ENCODE assay signal across 25 cellular contexts in genomic region chr4:143019351-143019750, GRCh38.
"Had no signal": no experiment of that assay in that cellular context is flagged by ENCODE, and none has a peak within 500 bp of the region (broad histone marks: within the 10 kb centered on the region; RNA-seq: fewer than 3 reads in every experiment).

No MANE protein-coding gene starts in this region.

- H3K4me1 ChIP-seq: lower lobe of right lung, neural progenitor cell, parathyroid adenoma, psoas muscle, sigmoid colon, suprapubic skin, transverse colon, upper lobe of right lung, uterus had no signal

- H3K27me3 Mint-ChIP-seq: natural killer cell treated with Interleukin-12 subunit alpha and Interleukin-12 subunit beta and Interleukin-15 and Interleukin-18, amount 100 ng/mL, for 72 hours; stimulated activated memory B cell treated with anti-CD40 and anti-IgM and Interleukin-4, amounts not matched to agents 10 μg/mL and 1 μg/mL and 100 μg/mL, for 72 hours had no signal

- H3K27me3 ChIP-seq: esophagus squamous epithelium, neural progenitor cell, sigmoid colon, suprapubic skin, transverse colon, upper lobe of right lung, uterus had no signal

- DNase-seq: cortex of kidney; effector memory CD8-positive, alpha-beta T cell; erythroblast; esophagus squamous epithelium; foreskin melanocyte; hypothalamus; immature natural killer cell; islet precursor cell; left ventricle myocardium superior; lower lobe of right lung; naive B cell; psoas muscle; right cardiac atrium; sigmoid colon; stimulated activated CD4-positive, alpha-beta T cell treated with anti-CD3 and anti-CD28 coated beads, Interleukin-2, amount 100 ng/mL, for 24 hours; stimulated activated CD4-positive, alpha-beta T cell treated with anti-CD3 and anti-CD28 coated beads, Interleukin-4, amount 100 ng/mL, for 24 hours; transverse colon; upper lobe of right lung; uterus had no signal

- H3K36me3 ChIP-seq: esophagus squamous epithelium, lower lobe of right lung, neural progenitor cell, sigmoid colon, suprapubic skin, transverse colon, upper lobe of right lung, uterus had no signal

- H3K9me3 Mint-ChIP-seq: natural killer cell treated with Interleukin-12 subunit alpha and Interleukin-12 subunit beta and Interleukin-15 and Interleukin-18, amount 100 ng/mL, for 72 hours; stimulated activated naive CD8-positive, alpha-beta T cell treated with anti-CD3 and anti-CD28 coated beads, Interleukin-15, Interleukin-2, amounts not matched to agents 100 ng/mL and 50 ng/mL, for 24 hours had no signal

- H3K4me3 ChIP-seq: esophagus squamous epithelium, lower lobe of right lung, neural progenitor cell, psoas muscle, sigmoid colon, suprapubic skin, transverse colon, upper lobe of right lung, uterus had no signal

- ATAC-seq: effector memory CD8-positive, alpha-beta T cell; left ventricle myocardium superior; lower lobe of right lung; stimulated activated memory B cell treated with anti-CD40 and anti-IgM and Interleukin-4, amounts not matched to agents 10 μg/mL and 1 μg/mL and 100 μg/mL, for 72 hours; upper lobe of right lung had no signal

- H3K36me3 Mint-ChIP-seq: naive B cell; natural killer cell treated with Interleukin-12 subunit alpha and Interleukin-12 subunit beta and Interleukin-15 and Interleukin-18, amount 100 ng/mL, for 72 hours; neural progenitor cell; stimulated activated memory B cell treated with anti-CD40 and anti-IgM and Interleukin-4, amounts not matched to agents 10 μg/mL and 1 μg/mL and 100 μg/mL, for 72 hours had no signal

- H3K4me3 Mint-ChIP-seq: effector memory CD8-positive, alpha-beta T cell; immature natural killer cell; natural killer cell treated with Interleukin-12 subunit alpha and Interleukin-12 subunit beta and Interleukin-15 and Interleukin-18, amount 100 ng/mL, for 72 hours; neural progenitor cell; stimulated activated memory B cell treated with anti-CD40 and anti-IgM and Interleukin-4, amounts not matched to agents 10 μg/mL and 1 μg/mL and 100 μg/mL, for 72 hours; stimulated activated naive CD8-positive, alpha-beta T cell treated with anti-CD3 and anti-CD28 coated beads, Interleukin-15, Interleukin-2, amounts not matched to agents 100 ng/mL and 50 ng/mL, for 24 hours had no signal

- H3K4me1 Mint-ChIP-seq: neural progenitor cell; stimulated activated memory B cell treated with anti-CD40 and anti-IgM and Interleukin-4, amounts not matched to agents 10 μg/mL and 1 μg/mL and 100 μg/mL, for 72 hours had no signal

- H3K9me3 ChIP-seq: esophagus squamous epithelium, lower lobe of right lung, psoas muscle, sigmoid colon, transverse colon, upper lobe of right lung, uterus had no signal

- H3K27ac Mint-ChIP-seq: effector memory CD8-positive, alpha-beta T cell; immature natural killer cell; naive B cell; natural killer cell treated with Interleukin-12 subunit alpha and Interleukin-12 subunit beta and Interleukin-15 and Interleukin-18, amount 100 ng/mL, for 72 hours; neural progenitor cell; stimulated activated memory B cell treated with anti-CD40 and anti-IgM and Interleukin-4, amounts not matched to agents 10 μg/mL and 1 μg/mL and 100 μg/mL, for 72 hours; stimulated activated naive CD8-positive, alpha-beta T cell treated with anti-CD3 and anti-CD28 coated beads, Interleukin-15, Interleukin-2, amounts not matched to agents 100 ng/mL and 50 ng/mL, for 24 hours had no signal
